Comparison of ENCODE assay signal across 21 cellular contexts in genomic region chr4:45869199-45869598, GRCh38.
"Had no signal": no experiment of that assay in that cellular context is flagged by ENCODE, and none has a peak within 500 bp of the region (broad histone marks: within the 10 kb centered on the region; RNA-seq: fewer than 3 reads in every experiment).

No MANE protein-coding gene starts in this region.

- H3K27me3 ChIP-seq: MG63, Peyer's patch, SJSA1 had no signal

- H3K4me1 ChIP-seq: Peyer's patch, SJSA1 had no signal

- H3K4me2 ChIP-seq: PC-9 had no signal

- H3K27ac ChIP-seq: PC-9, Peyer's patch, SJSA1, SK-N-MC had no signal

- H3K4me3 ChIP-seq: MG63, PC-9, Peyer's patch, SJSA1, SK-N-MC had no signal

- H2AFZ ChIP-seq: PC-9 had no signal

- H3K9me3 ChIP-seq: MG63, Peyer's patch, SJSA1 had no signal

- ATAC-seq: Right ventricle myocardium inferior had no signal

- DNase-seq: KBM-7, MG63, NCI-H1092, NCI-H1105 treated with DMSO at 0.1 percent for 48 hours, NCI-H1417 treated with DMSO at 0.1 percent for 48 hours, NCI-H146, NCI-H1694 treated with DMSO at 0.1 percent for 48 hours, NCI-H1930, NCI-H2081 treated with DMSO at 0.1 percent for 48 hours, NCI-H2171, NCI-H345, NCI-H446 treated with DMSO at 0.1 percent for 48 hours, NCI-H524 treated with DMSO at 0.1 percent for 48 hours, NCI-H69, NCI-H774, PC-9, Peyer's patch, SHP77 treated with DMSO at 0.1 percent for 48 hours had no signal
